In the genomic region with DNA sequence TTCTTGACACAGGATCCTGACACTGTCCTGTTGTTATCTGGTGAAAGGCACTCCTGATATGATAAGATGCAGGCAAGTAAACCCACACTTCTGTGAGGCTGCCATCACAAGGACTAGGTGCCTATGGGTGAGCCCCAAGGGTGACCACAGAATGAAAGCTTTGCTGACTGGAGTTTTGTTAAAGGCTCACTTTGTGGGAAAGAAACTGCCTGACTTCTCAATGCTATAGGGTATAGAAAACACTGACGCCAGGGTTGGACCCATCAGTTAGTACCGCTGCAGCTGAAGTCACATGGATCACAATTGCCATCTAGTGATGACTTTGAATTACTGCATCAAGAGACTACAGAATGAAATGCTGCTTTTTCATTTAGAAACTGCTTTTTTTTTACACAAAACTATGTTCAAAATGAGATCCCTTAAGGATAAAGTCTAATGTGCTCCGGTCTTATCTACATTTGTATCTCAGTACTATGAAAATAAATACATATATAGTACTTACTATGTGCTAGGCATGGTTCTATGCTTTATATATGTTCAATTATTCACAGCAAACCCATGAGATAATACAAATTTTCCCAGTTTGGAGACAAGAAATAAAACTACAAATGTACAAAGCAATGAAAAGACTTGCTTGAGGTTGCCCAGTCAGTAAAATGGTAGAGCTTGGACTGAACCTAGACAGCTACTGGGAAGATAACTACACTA, we compare ENCODE assay signal across 8 cellular contexts.
DNase-seq lines count a peak whose midpoint lies in the region; ATAC-seq, FAIRE-seq and TF ChIP-seq lines count a peak whose summit lies in the region.

No MANE protein-coding gene starts in this region.

- no peaks in the 10 kb centered on the region for H3K4me1 ChIP-seq in A673 (ENCODE audit: insufficient read depth, low read length, poor library complexity, severe bottlenecking)

- peak; percentile 99 for FAIRE-seq in H54 (lab: Jason Lieb, UNC)

- no peaks in the 10 kb centered on the region for H3K36me3 Mint-ChIP-seq in memory B cell
- no peaks in the 10 kb centered on the region for H3K36me3 Mint-ChIP-seq in effector memory CD8-positive, alpha-beta T cell (ENCODE audit: insufficient read depth)

- no peak overlapping the region for H3K4me3 Mint-ChIP-seq in memory B cell
- H3K4me3 Mint-ChIP-seq in effector memory CD8-positive, alpha-beta T cell, result no peak overlapping the region

- no TSS peak for BruUV-seq in A673 (replicated peaks; lab: Mats Ljungman, UMichigan)

- CTCF ChIA-PET in A673 (lab: Charles Lee), result interaction anchor here (0.6 to 2.0 kb wide), 6 partner anchors 108 to 1149 kb away, joined by 3 to 9 read pairs (median 4); no protein-coding TSS in a partner anchor

- H3K4me3 ChIP-seq in A673 (ENCODE audit: low read depth, low read length, poor library complexity, severe bottlenecking) (no peak overlapping the region), dorsolateral prefrontal cortex (peak overlapping the region in 1 of 59 donors; percentile 23)

- POLR2A ChIA-PET in A673 (lab: Charles Lee; ENCODE audit: low non-redundant PET), result no interaction called here

- H3K27ac ChIP-seq in A673 (ENCODE audit: low read depth, low read length, poor library complexity, severe bottlenecking), result no peak overlapping the region
- no peak overlapping the region for H3K27ac ChIP-seq in dorsolateral prefrontal cortex

- intact Hi-C loops in A673 (cut with micrococcal nuclease; ENCODE audit: unreplicated experiment) (loop anchor here (2.0 to 10.0 kb wide), 6 partner anchors 565 to 1149 kb away; no protein-coding TSS in a partner anchor), dorsolateral prefrontal cortex (cut with DNase I) (loop anchor here in 1 of 2 donors (10.0 kb wide), 2 partner anchors 109 to 729 kb away; no protein-coding TSS in a partner anchor)

- DNase-seq in A673 (ENCODE audit: low spot score), result peak; percentile 82
- peak; percentile 87 for DNase-seq in ELR (ENCODE audit: low read depth)
- DNase-seq in H54 (ENCODE audit: insufficient read length, low spot score), result peak; percentile 15
- peak; percentile 82 for DNase-seq in LHCN-M2 (ENCODE audit: low read depth)
- peak; percentile 76 for DNase-seq in SK-MEL-5 (ENCODE audit: low read depth, low spot score)
- peak in 3 of 10 donors; percentile 10 to 57 (median 30) for DNase-seq in dorsolateral prefrontal cortex
- peak in 1 of 2 donors; percentile 1 for DNase-seq in memory B cell (ENCODE audit: low spot score in 2 of 2)
- DNase-seq in effector memory CD8-positive, alpha-beta T cell, result no peak

- H3K27ac Mint-ChIP-seq in memory B cell, result no peak overlapping the region
- no peak overlapping the region for H3K27ac Mint-ChIP-seq in effector memory CD8-positive, alpha-beta T cell

- in situ Hi-C loops in SK-MEL-5 (cut with HindIII; ENCODE audit: low pct_unique_long_range_greater_than_20kb, low sequenced_read_pairs), result no loop called here

- peaks cover 7% of the 10 kb centered on the region for H3K27me3 Mint-ChIP-seq in memory B cell
- H3K27me3 Mint-ChIP-seq in effector memory CD8-positive, alpha-beta T cell, result peaks cover 20 to 38% of the 10 kb centered on the region in 2 donors

- H3K36me3 ChIP-seq in A673 (ENCODE audit: insufficient read depth, low read length, poor library complexity, severe bottlenecking), result no peaks in the 10 kb centered on the region

- peaks cover 3% of the 10 kb centered on the region for H3K4me1 Mint-ChIP-seq in memory B cell
- no peaks in the 10 kb centered on the region for H3K4me1 Mint-ChIP-seq in effector memory CD8-positive, alpha-beta T cell (ENCODE audit: low read depth in 2 of 2)

- no peaks in the 10 kb centered on the region for H3K9me3 Mint-ChIP-seq in memory B cell
- no peaks in the 10 kb centered on the region for H3K9me3 Mint-ChIP-seq in effector memory CD8-positive, alpha-beta T cell

- no peak for TF ChIP-seq POLR2A in H54 (IDR thresholded peaks at IDR 0.05; ENCODE audit: low read depth, low read length)

- peak; percentile 81 for TF ChIP-seq CTCF in A673 (conservative IDR thresholded peaks at IDR 0.05; ENCODE audit: low read depth, low read length)
- TF ChIP-seq CTCF in dorsolateral prefrontal cortex (IDR thresholded peaks at IDR 0.05 in 54 of 56, conservative IDR thresholded peaks at IDR 0.05 in 2 of 56; ENCODE audit: low read depth in 1 of 56, partially characterized antibody in 56 of 56), result peak; percentile 48 to 89 (median 76)

- H3K27me3 ChIP-seq in A673 (replicated peaks; ENCODE audit: insufficient read depth, low read depth, low read length, poor library complexity), result no peaks in the 10 kb centered on the region
- no peaks in the 10 kb centered on the region for H3K27me3 ChIP-seq in dorsolateral prefrontal cortex

- no peaks in the 10 kb centered on the region for H3K9me3 ChIP-seq in A673 (ENCODE audit: low read depth, low read length, poor library complexity, severe bottlenecking)

- ATAC-seq in memory B cell (ENCODE audit: low read depth), result peak; percentile 31
- no peak for ATAC-seq in effector memory CD8-positive, alpha-beta T cell (replicated peaks)

Comparison
In these comparisons a context has a peak if more than half of its experiments do, and no peak if none do; other contexts are left out.
1. DNase-seq: peak in A673 (single experiment), ELR (single experiment), H54 (single experiment), LHCN-M2 (single experiment) and SK-MEL-5 (single experiment); none in effector memory CD8-positive, alpha-beta T cell (0 of 3).